Comparison of ENCODE assay signal across 8 cellular contexts in the genomic region with DNA sequence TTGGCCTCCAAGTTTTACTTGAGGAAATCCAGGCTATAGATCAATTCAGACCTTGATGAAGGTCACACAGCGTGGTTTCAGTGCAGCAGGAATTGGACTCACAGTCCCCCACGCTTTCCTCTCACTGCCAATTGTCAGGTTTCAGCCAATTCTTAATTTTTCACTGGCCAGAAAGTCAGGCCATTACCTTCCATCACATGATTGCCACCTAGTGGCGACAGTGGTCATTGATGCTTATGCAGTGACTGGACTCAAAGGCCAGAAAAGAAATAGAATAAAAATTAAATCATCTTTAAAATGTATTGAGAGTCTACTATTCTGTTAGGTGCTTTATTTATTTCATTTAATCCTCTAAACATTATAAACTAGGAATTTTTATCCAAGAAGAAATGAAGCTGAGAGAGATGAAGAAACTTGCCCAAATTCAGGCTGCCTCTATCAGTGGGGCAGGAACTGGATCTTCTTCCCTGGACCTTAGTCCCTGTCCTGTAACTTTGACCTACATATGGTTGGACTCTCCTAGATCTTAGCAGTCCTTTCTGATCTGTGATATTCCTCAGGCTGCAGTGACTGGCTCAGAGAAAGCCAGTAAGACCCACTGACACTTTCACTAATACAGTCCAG.
DNase-seq lines count a peak whose midpoint lies in the region; ATAC-seq, FAIRE-seq and TF ChIP-seq lines count a peak whose summit lies in the region.

No MANE protein-coding gene starts in this region.

- no peak overlapping the region for H3K4me3 Mint-ChIP-seq in activated CD8-positive, alpha-beta T cell treated with anti-CD3 and anti-CD28 coated beads for 36 hours

- no peak overlapping the region for H2BK120ac ChIP-seq in H1 (replicated peaks; ENCODE audit: low read depth, low read length)

- no peaks in the 10 kb centered on the region for H3K9me3 Mint-ChIP-seq in activated CD8-positive, alpha-beta T cell treated with anti-CD3 and anti-CD28 coated beads for 36 hours

- no peak overlapping the region for H4K91ac ChIP-seq in H1 (replicated peaks; ENCODE audit: insufficient read length, low read length)

- no peak overlapping the region for H3K27ac Mint-ChIP-seq in activated CD8-positive, alpha-beta T cell treated with anti-CD3 and anti-CD28 coated beads for 36 hours

- no peak overlapping the region for H3K27ac ChIP-seq in H1 (ENCODE audit: low read depth, low read length)

- H2AFZ ChIP-seq in H1 (ENCODE audit: low read length): no peak overlapping the region; the same call in 1 of the 2 replicates

- peaks cover 2% of the 10 kb centered on the region for H3K4me1 Mint-ChIP-seq in activated CD8-positive, alpha-beta T cell treated with anti-CD3 and anti-CD28 coated beads for 36 hours (ENCODE audit: low read depth)

- peak; percentile 78 to 85 for TF ChIP-seq RAD21 in H1 (IDR thresholded peaks at IDR 0.05 in 1 of 2, conservative IDR thresholded peaks at IDR 0.05 in 1 of 2; ENCODE audit: low read depth in 2 of 2, low read length in 2 of 2)

- no peaks in the 10 kb centered on the region for H3K27me3 ChIP-seq in H1 (replicated peaks in 1 of 4; ENCODE audit: control insufficient read depth in 3 of 4, extremely low read depth in 1 of 4, insufficient read depth in 3 of 4, low read length in 3 of 4)

- DNase-seq in COLO829 (ENCODE audit: low spot score) (peak; percentile 66), NCI-H460 (ENCODE audit: extremely low read depth, low read depth) (peak; percentile 56), H1 (ENCODE audit: low read depth in 1 of 2, low spot score in 2 of 2) (peak; percentile 7 to 80), mucosa of gallbladder (ENCODE audit: low spot score) (peak; percentile 65)
- peak; percentile 87 for DNase-seq in activated CD8-positive, alpha-beta T cell treated with anti-CD3 and anti-CD28 coated beads for 36 hours
- peak; percentile 12 to 24 for DNase-seq in stimulated activated CD8-positive, alpha-beta memory T cell treated with anti-CD3 and anti-CD28 coated beads, Interleukin-7, amount 100 ng/mL, for 1 hour (ENCODE audit: low read depth in 2 of 2)

- no peak overlapping the region for H3K14ac ChIP-seq in H1 (ENCODE audit: insufficient read length)

- H3K23me2 ChIP-seq in H1 (ENCODE audit: low read depth, low read length): no peaks in the 10 kb centered on the region; the same call in 1 of the 2 replicates

- no peak overlapping the region for H3K4ac ChIP-seq in H1 (replicated peaks; ENCODE audit: insufficient read length, low read depth, low read length)

- H3K79me2 ChIP-seq in H1 (ENCODE audit: control insufficient read depth in 1 of 2, insufficient read depth in 2 of 2, low read length in 2 of 2): no peaks in the 10 kb centered on the region

- H3K36me3 ChIP-seq in H1 (ENCODE audit: control insufficient read depth in 2 of 4, insufficient read depth in 4 of 4, low read length in 3 of 4): no peaks in the 10 kb centered on the region

- no peak overlapping the region for H3K9ac ChIP-seq in H1 (replicated peaks in 1 of 4; ENCODE audit: extremely low read depth in 1 of 4, low read depth in 3 of 4, low read length in 3 of 4)

- 25% methylated on average over 3 of the region's 3 CpGs; no CpG with 5 or more reads in 1 of the 2 experiments for WGBS in H1 (ENCODE audit: extremely low coverage in 1 of 2, insufficient coverage in 1 of 2, insufficient read length in 1 of 2, insufficient replicate concordance in 2 of 2, low coverage in 1 of 2, low lambda C conversion rate in 2 of 2, missing lambda C conversion rate in 1 of 2), 2 experiments

- no peak overlapping the region for H3K4me3 ChIP-seq in H1 (ENCODE audit: extremely low read depth in 1 of 4, insufficient read depth in 2 of 4, low read depth in 3 of 4, low read length in 4 of 4)

- TF ChIP-seq POLR2A in H1 (IDR thresholded peaks at IDR 0.05; ENCODE audit: control extremely low read depth in 1 of 2, low read depth in 2 of 2, low read length in 2 of 2): no peak

- no peaks in the 10 kb centered on the region for H4K20me1 ChIP-seq in H1 (replicated peaks in 1 of 2; ENCODE audit: control insufficient read depth in 1 of 2, insufficient read depth in 2 of 2, low read length in 2 of 2)

- no peak overlapping the region for H2BK5ac ChIP-seq in H1 (ENCODE audit: low read depth, low read length)

- H3K36me3 Mint-ChIP-seq in activated CD8-positive, alpha-beta T cell treated with anti-CD3 and anti-CD28 coated beads for 36 hours (ENCODE audit: low read depth): no peaks in the 10 kb centered on the region

- H2AK5ac ChIP-seq in H1 (ENCODE audit: low read depth, low read length): no peak overlapping the region

- no peak overlapping the region for H3K56ac ChIP-seq in H1 (replicated peaks; ENCODE audit: insufficient read length, low read depth, low read length)

- no peak overlapping the region for H3K4me2 ChIP-seq in H1 (ENCODE audit: insufficient read depth in 1 of 2, low read depth in 2 of 2, low read length in 2 of 2)

- no peaks in the 10 kb centered on the region for H3K9me3 ChIP-seq in H1 (ENCODE audit: insufficient read depth in 2 of 2, low read depth in 1 of 2, low read length in 1 of 2)

- no peaks in the 10 kb centered on the region for H3K27me3 Mint-ChIP-seq in activated CD8-positive, alpha-beta T cell treated with anti-CD3 and anti-CD28 coated beads for 36 hours

- H2BK20ac ChIP-seq in H1 (ENCODE audit: low read length): 0 out of 2 replicates have a peak overlapping the region, but pooled peaks have one; percentile 35

- H2BK12ac ChIP-seq in H1 (ENCODE audit: low read depth, low read length): no peak overlapping the region

- peak; percentile 68 for TF ChIP-seq CTCF in activated CD8-positive, alpha-beta T cell treated with anti-CD3 and anti-CD28 coated beads for 36 hours (IDR thresholded peaks at IDR 0.05)
- peak; percentile 27 to 83 (median 81) for TF ChIP-seq CTCF in H1 (IDR thresholded peaks at IDR 0.05; ENCODE audit: control extremely low read depth in 1 of 3, insufficient read depth in 1 of 3, low read depth in 1 of 3, low read length in 3 of 3)

- ATAC-seq in GM19324 (IDR thresholded peaks at IDR 0.05; ENCODE audit: low FRiP score, unreplicated experiment) (peak; percentile 86), HG03342 (IDR thresholded peaks at IDR 0.05; ENCODE audit: unreplicated experiment) (peak; percentile 97)
- ATAC-seq in activated CD8-positive, alpha-beta T cell treated with anti-CD3 and anti-CD28 coated beads for 36 hours: peak; percentile 76

- no peak overlapping the region for H4K5ac ChIP-seq in H1 (ENCODE audit: insufficient read length, low read depth, low read length)

- no peak for TF ChIP-seq EP300 in H1 (IDR thresholded peaks at IDR 0.05; ENCODE audit: borderline replicate concordance in 1 of 2, low read depth in 2 of 2, low read length in 2 of 2)

- CTCF ChIA-PET in activated CD8-positive, alpha-beta T cell treated with anti-CD3 and anti-CD28 coated beads for 36 hours (lab: Charles Lee): interaction anchor here (0.7 to 2.6 kb wide), 16 partner anchors 8 to 56 kb away, joined by 3 to 19 read pairs (median 4); no protein-coding TSS in a partner anchor
- CTCF ChIA-PET in H1 (lab: Charles Lee; ENCODE audit: partially characterized antibody): interaction anchor here (0.6 to 2.1 kb wide), 26 partner anchors 9 to 742 kb away, joined by 3 to 13 read pairs (median 4); no protein-coding TSS in a partner anchor

- FAIRE-seq in H1 (lab: Jason Lieb, UNC): peak; percentile 95

- no peak overlapping the region for H4K8ac ChIP-seq in H1 (ENCODE audit: extremely low read depth, insufficient read depth, low read length)

- no peak overlapping the region for H2BK15ac ChIP-seq in H1 (ENCODE audit: low read length)

- peaks cover 0 to 7% (median 4%) of the 10 kb centered on the region in 4 experiments; a peak in 3 of 7 replicates for H3K4me1 ChIP-seq in H1 (replicated peaks in 1 of 4; ENCODE audit: control insufficient read depth in 3 of 4, insufficient read depth in 4 of 4, low read length in 3 of 4)

- no peaks in the 10 kb centered on the region for H3K79me1 ChIP-seq in H1 (ENCODE audit: low read depth, low read length)

- no peak overlapping the region for H3K23ac ChIP-seq in H1 (ENCODE audit: insufficient read length)

- no peak overlapping the region for H3K18ac ChIP-seq in H1 (ENCODE audit: extremely low read depth, low read length)

- intact Hi-C loops in activated CD8-positive, alpha-beta T cell treated with anti-CD3 and anti-CD28 coated beads for 36 hours (cut with micrococcal nuclease): loop anchor here (1.0 kb wide), 1 partner anchor 36 kb away; no protein-coding TSS in a partner anchor

- POLR2A ChIA-PET in activated CD8-positive, alpha-beta T cell treated with anti-CD3 and anti-CD28 coated beads for 36 hours (lab: Charles Lee): no interaction called here
- POLR2A ChIA-PET in H1 (lab: Charles Lee; ENCODE audit: partially characterized antibody): no interaction called here

TF ChIP-seq in H1, 55 proteins besides CTCF, POLR2A, EP300 and RAD21 (continues in another document):
- TF ChIP-seq YY1 (IDR thresholded peaks at IDR 0.05; ENCODE audit: low read depth, low read length) (no peak), HDAC6 (IDR thresholded peaks at IDR 0.05; ENCODE audit: low read depth, low read length) (no peak), GTF2F1 (IDR thresholded peaks at IDR 0.05; ENCODE audit: borderline replicate concordance, low read depth, low read length) (no peak), HDAC2 (IDR thresholded peaks at IDR 0.05; ENCODE audit: borderline replicate concordance in 1 of 2, low read depth in 2 of 2, low read length in 2 of 2) (no peak), EZH2 (IDR thresholded peaks at IDR 0.05; ENCODE audit: low read depth, low read length, severe bottlenecking) (no peak), POLR2AphosphoS5 (IDR thresholded peaks at IDR 0.05; ENCODE audit: low read depth, low read length) (no peak), E2F6 (IDR thresholded peaks at IDR 0.05) (no peak), RBBP5 (IDR thresholded peaks at IDR 0.05; ENCODE audit: borderline replicate concordance, low read depth, low read length) (no peak), TCF12 (IDR thresholded peaks at IDR 0.05; ENCODE audit: low read depth, low read length) (no peak)

Comparison
In these comparisons a context has a peak if more than half of its experiments do, and no peak if none do; other contexts are left out.
1. DNase-seq: peak in every context shown above with its lines; median percentile 87 in activated CD8-positive, alpha-beta T cell treated with anti-CD3 and anti-CD28 coated beads for 36 hours; 66 in COLO829; 65 in mucosa of gallbladder; 56 in NCI-H460; 44 in H1; 18 in stimulated activated CD8-positive, alpha-beta memory T cell treated with anti-CD3 and anti-CD28 coated beads, Interleukin-7, amount 100 ng/mL, for 1 hour.